ENCODE assay signal across 8 cellular contexts in the genomic region with DNA sequence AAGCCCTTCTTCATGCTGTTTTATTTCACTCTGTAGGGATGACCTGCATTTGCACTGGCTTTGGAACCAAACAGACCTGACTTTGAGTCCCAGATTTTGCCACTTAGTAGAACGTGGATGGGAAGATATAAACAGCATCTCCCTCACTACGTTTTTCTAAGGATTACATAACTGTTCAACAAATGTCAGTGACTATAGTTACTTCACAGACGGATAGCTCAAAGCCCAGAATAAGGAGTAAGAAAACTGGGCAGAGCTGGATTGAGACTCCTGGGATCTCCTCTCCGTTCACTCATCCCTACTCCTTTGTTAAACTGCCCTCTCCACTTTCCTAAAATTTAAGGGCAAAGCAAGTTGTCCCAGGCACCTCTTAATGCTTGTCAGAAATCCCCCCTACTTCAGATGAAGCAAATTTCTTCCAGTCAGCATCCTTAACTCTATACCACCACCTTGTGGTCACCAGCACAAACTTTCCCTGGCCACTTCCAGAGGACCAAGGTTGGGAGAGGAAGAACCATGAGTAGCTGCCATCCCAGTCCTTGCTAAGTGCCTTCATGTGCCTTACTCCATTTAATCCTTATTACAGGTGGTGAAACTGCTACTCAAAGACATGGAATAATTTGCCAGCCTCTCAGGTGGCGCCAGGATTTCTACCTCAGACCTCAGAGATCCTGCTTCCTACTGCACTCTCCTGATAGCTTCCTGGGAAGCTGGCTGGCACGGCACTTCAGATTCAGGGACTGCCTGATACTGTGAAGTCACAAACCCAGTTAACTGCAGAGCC. TPM values are rescaled to one million over a fixed set of nuclear protein-coding genes. Genes with fewer than 3 reads are reported as not detected.
DNase-seq lines count a peak whose midpoint lies in the region; ATAC-seq, FAIRE-seq and TF ChIP-seq lines count a peak whose summit lies in the region.

No MANE protein-coding gene starts in this region.

- FAIRE-seq in GM12891 (lab: Jason Lieb, UNC) = no peak

- no peaks in the 10 kb centered on the region for H3K9me3 Mint-ChIP-seq in activated B cell treated with CpG ODN at 0.5 μM for 24 hours
- no peaks in the 10 kb centered on the region for H3K9me3 Mint-ChIP-seq in neural crest cell

- CTCF ChIA-PET in activated B cell treated with CpG ODN at 0.5 μM for 24 hours (lab: Charles Lee) = interaction anchor here (0.6 to 4.0 kb wide), 14 partner anchors 10 to 477 kb away, joined by 3 to 76 read pairs (median 4); partner anchors contain the start of genes EGR1 and REEP2

- peak; percentile 85 for TF ChIP-seq CTCF in BE2C (IDR thresholded peaks at IDR 0.05; ENCODE audit: low read depth, low read length)
- no peak for TF ChIP-seq CTCF in activated B cell treated with CpG ODN at 0.5 μM for 24 hours (IDR thresholded peaks at IDR 0.05)
- TF ChIP-seq CTCF in foreskin fibroblast (IDR thresholded peaks at IDR 0.05; ENCODE audit: low read depth, low read length) = peak; percentile 81
- peak; percentile 79 for TF ChIP-seq CTCF in neural crest cell (conservative IDR thresholded peaks at IDR 0.05)

- H3K36me3 Mint-ChIP-seq in activated B cell treated with CpG ODN at 0.5 μM for 24 hours (ENCODE audit: low read depth) (peaks cover 28% of the 10 kb centered on the region), neural crest cell (ENCODE audit: low read depth) (peaks cover 3% of the 10 kb centered on the region)

- no peaks in the 10 kb centered on the region for H3K4me1 ChIP-seq in BE2C

- H3K4me3 Mint-ChIP-seq in activated B cell treated with CpG ODN at 0.5 μM for 24 hours (no peak overlapping the region), neural crest cell (no peak overlapping the region)

- intact Hi-C loops in activated B cell treated with CpG ODN at 0.5 μM for 24 hours (cut with micrococcal nuclease) = loop anchor here (1.0 kb wide), 3 partner anchors 39 to 323 kb away; no protein-coding TSS in a partner anchor

- DNase-seq in BE2C = peak; percentile 47
- no peak for DNase-seq in GM12891 (ENCODE audit: insufficient read length, low spot score)
- peak; percentile 21 for DNase-seq in NCI-H2107 (lab: John Stamatoyannopoulos, UW)
- no peak for DNase-seq in activated B cell treated with CpG ODN at 0.5 μM for 24 hours
- DNase-seq in foreskin fibroblast = peak; percentile 57 to 84
- peak; percentile 39 for DNase-seq in neural crest cell (ENCODE audit: low read depth, low spot score)

- no peak overlapping the region for H3K4me3 ChIP-seq in BE2C (ENCODE audit: low read depth, low read length)
- H3K4me3 ChIP-seq in foreskin fibroblast (ENCODE audit: low read depth in 1 of 2, low read length in 2 of 2) = no peak overlapping the region

- H3K27me3 ChIP-seq in BE2C = no peaks in the 10 kb centered on the region

- H3K27ac Mint-ChIP-seq in activated B cell treated with CpG ODN at 0.5 μM for 24 hours = no peak overlapping the region
- H3K27ac Mint-ChIP-seq in neural crest cell (ENCODE audit: unreplicated experiment) = no peak overlapping the region

- H3K36me3 ChIP-seq in BE2C = peaks cover 10% of the 10 kb centered on the region

- H3K4me1 Mint-ChIP-seq in activated B cell treated with CpG ODN at 0.5 μM for 24 hours (no peaks in the 10 kb centered on the region), neural crest cell (peaks cover 5% of the 10 kb centered on the region)

- H3K27me3 Mint-ChIP-seq in activated B cell treated with CpG ODN at 0.5 μM for 24 hours (no peaks in the 10 kb centered on the region), neural crest cell (ENCODE audit: low read depth) (no peaks in the 10 kb centered on the region)

- POLR2A ChIA-PET in activated B cell treated with CpG ODN at 0.5 μM for 24 hours (lab: Charles Lee) = interaction anchor here (0.5 to 1.0 kb wide), 5 partner anchors 11 to 1265 kb away, joined by 3 to 7 read pairs (median 4); no protein-coding TSS in a partner anchor

- ATAC-seq in activated B cell treated with CpG ODN at 0.5 μM for 24 hours (ENCODE audit: low read depth) = peak; percentile 81
- ATAC-seq in GM19455 (IDR thresholded peaks at IDR 0.05; ENCODE audit: unreplicated experiment) = no peak
- no peak for ATAC-seq in GM21786 (IDR thresholded peaks at IDR 0.05; ENCODE audit: unreplicated experiment)

- H3K9me3 ChIP-seq in BE2C = no peaks in the 10 kb centered on the region

- TF ChIP-seq POLR2A in GM12891 (IDR thresholded peaks at IDR 0.05; ENCODE audit: low read depth, low read length) = no peak

TF ChIP-seq in GM12891, 5 proteins besides CTCF, POLR2A, EP300 and RAD21:
- TF ChIP-seq POLR2AphosphoS5 (IDR thresholded peaks at IDR 0.05; ENCODE audit: low read depth, low read length) = peak; percentile 20; the same call in 1 of the 2 replicates
- no peak for TF ChIP-seq SPI1 (IDR thresholded peaks at IDR 0.05; ENCODE audit: low read depth, low read length)

RNA-seq across cellular contexts. Expression of gene EGR1, which starts 38.4 kb away (rescaled TPM):
- polyA plus RNA-seq in BE2C (2012; ENCODE audit: insufficient read depth, insufficient read length, low read depth) = 12.0 TPM
- polyA plus RNA-seq in GM12891 (2012; ENCODE audit: low read depth, missing spikeins) = 21.4 TPM
- total RNA-seq in activated B cell treated with CpG ODN at 0.5 μM for 24 hours = 10.9 and 14.2 TPM in 2 replicates
- total RNA-seq in neural crest cell = 21.5 and 26.5 TPM in 2 replicates

RNA-seq across cellular contexts. Expression of gene ETF1, which starts 39.4 kb away (rescaled TPM):
- polyA plus RNA-seq in BE2C (2012; ENCODE audit: insufficient read depth, insufficient read length, low read depth) = 86.4 TPM
- polyA plus RNA-seq in GM12891 (2012; ENCODE audit: low read depth, missing spikeins) = 58.5 TPM
- total RNA-seq in activated B cell treated with CpG ODN at 0.5 μM for 24 hours (95.7 and 99.6 TPM in 2 replicates), neural crest cell (101 and 107 TPM in 2 replicates)

Comparison
In these comparisons a context has a peak if more than half of its experiments do, and no peak if none do; other contexts are left out.
1. DNase-seq: peak in BE2C (single experiment), NCI-H2107 (single experiment), foreskin fibroblast (2 of 2) and neural crest cell (single experiment); none in GM12891 (single experiment) and activated B cell treated with CpG ODN at 0.5 μM for 24 hours (single experiment).